1 cellular context compared by ENCODE assay signal in genomic region chr7:100686201-100686821, GRCh38.
TF ChIP-seq lines count a peak whose summit lies in the region.

No MANE protein-coding gene starts in this region.

TF ChIP-seq in H1, 55 proteins besides CTCF, POLR2A, EP300 and RAD21:
- TF ChIP-seq SP1 (IDR thresholded peaks at IDR 0.05; ENCODE audit: low read depth, low read length) (no peak), YY1 (IDR thresholded peaks at IDR 0.05; ENCODE audit: low read depth, low read length) (no peak), GTF2F1 (IDR thresholded peaks at IDR 0.05; ENCODE audit: borderline replicate concordance, low read depth, low read length) (no peak), SIN3A (conservative IDR thresholded peaks at IDR 0.05 in 1 of 2, IDR thresholded peaks at IDR 0.05 in 1 of 2; ENCODE audit: low read depth in 1 of 2, low read length in 2 of 2) (no peak), KDM1A (IDR thresholded peaks at IDR 0.05; ENCODE audit: borderline replicate concordance, low read length) (no peak), RFX5 (IDR thresholded peaks at IDR 0.05; ENCODE audit: borderline replicate concordance, low read depth, low read length) (no peak), NANOG (IDR thresholded peaks at IDR 0.05; ENCODE audit: insufficient read depth, low read depth, low read length, poor library complexity, severe bottlenecking) (no peak), ASH2L (IDR thresholded peaks at IDR 0.05; ENCODE audit: low read length) (no peak)
- TF ChIP-seq, protein P1, sequence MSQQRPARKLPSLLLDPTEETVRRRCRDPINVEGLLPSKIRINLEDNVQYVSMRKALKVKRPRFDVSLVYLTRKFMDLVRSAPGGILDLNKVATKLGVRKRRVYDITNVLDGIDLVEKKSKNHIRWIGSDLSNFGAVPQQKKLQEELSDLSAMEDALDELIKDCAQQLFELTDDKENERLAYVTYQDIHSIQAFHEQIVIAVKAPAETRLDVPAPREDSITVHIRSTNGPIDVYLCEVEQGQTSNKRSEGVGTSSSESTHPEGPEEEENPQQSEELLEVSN (IDR thresholded peaks at IDR 0.05) = no peak
